ENCODE assay signal across 1 cellular context in the genomic region with DNA sequence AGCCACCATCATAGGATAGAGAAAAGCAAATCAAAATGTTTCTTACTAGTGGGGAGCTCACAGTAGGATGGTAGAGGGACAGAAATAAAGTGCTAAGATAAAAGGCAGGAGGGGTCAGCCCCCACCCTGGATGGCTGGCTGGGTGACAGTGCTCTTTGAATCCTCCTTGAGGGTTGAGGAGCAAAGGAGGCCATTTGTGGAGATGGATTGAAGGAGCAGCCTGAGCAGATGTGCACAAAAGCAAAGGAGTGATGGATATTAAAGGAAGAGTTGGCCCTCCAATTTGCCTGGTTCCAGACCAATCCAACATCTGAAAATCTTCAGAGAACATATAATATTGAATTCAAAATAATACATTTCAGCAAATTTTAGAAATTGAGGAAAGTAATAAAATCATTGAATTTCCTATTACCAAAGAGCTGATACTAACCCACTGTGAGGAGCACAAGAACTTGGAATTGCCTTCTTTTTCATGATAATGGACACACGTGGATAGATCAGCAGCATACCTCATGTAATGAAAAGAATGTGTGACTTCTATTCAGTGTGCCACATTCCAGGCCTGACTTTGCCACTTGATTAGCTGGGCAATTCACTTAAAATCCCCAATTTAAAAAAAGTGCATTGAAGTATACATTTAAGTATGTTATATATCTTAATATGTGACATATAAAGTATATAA.
A peak's percentile ranks its signal among the peaks of the same experiment; 100 is the strongest.
TF ChIP-seq lines count a peak whose summit lies in the region.

No MANE protein-coding gene starts in this region.

TF ChIP-seq in WTC11, 78 proteins besides CTCF, POLR2A, EP300 and RAD21:
- no peak for TF ChIP-seq ATF1 (CRISPR knock-in tag; IDR thresholded peaks at IDR 0.05)
- 0 out of 2 replicates have a peak, but pooled peaks have one; percentile 37 for TF ChIP-seq ZNF671 (CRISPR knock-in tag; IDR thresholded peaks at IDR 0.05)
- TF ChIP-seq ZNF138 (CRISPR knock-in tag; conservative IDR thresholded peaks at IDR 0.05) = no peak
- TF ChIP-seq TEAD1 (CRISPR knock-in tag; IDR thresholded peaks at IDR 0.05) = peak; percentile 66; the same call in 1 of the 2 replicates
- TF ChIP-seq, protein P1, sequence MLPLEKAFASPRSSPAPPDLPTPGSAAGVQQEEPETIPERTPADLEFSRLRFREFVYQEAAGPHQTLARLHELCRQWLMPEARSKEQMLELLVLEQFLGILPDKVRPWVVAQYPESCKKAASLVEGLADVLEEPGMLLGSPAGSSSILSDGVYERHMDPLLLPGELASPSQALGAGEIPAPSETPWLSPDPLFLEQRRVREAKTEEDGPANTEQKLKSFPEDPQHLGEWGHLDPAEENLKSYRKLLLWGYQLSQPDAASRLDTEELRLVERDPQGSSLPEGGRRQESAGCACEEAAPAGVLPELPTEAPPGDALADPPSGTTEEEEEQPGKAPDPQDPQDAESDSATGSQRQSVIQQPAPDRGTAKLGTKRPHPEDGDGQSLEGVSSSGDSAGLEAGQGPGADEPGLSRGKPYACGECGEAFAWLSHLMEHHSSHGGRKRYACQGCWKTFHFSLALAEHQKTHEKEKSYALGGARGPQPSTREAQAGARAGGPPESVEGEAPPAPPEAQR (CRISPR knock-in tag; IDR thresholded peaks at IDR 0.05) = 0 out of 2 replicates have a peak, but pooled peaks have one; percentile 48
- peak; percentile 42; the same call in 1 of the 2 replicates for TF ChIP-seq TEAD4 (CRISPR knock-in tag; IDR thresholded peaks at IDR 0.05)
